13 cellular contexts compared by ENCODE assay signal in genomic region chr10:32253300-32253699, GRCh38.
DNase-seq lines count a peak whose midpoint lies in the region; ATAC-seq and TF ChIP-seq lines count a peak whose summit lies in the region.
"Had no signal": no experiment of that assay in that cellular context is flagged by ENCODE, and none has a peak within 500 bp of the region (broad histone marks: within the 10 kb centered on the region; RNA-seq: fewer than 3 reads in every experiment).

No MANE protein-coding gene starts in this region.

- CTCF ChIA-PET in PC-3 (lab: Charles Lee): no interaction called here

- H3K79me2 ChIP-seq in PC-3 (ENCODE audit: low read length): no peaks in the 10 kb centered on the region

- DNase-seq in A172 (ENCODE audit: low spot score) (peak; percentile 82), EH (ENCODE audit: low read depth) (peak; percentile 20), PC-3 (peak; percentile 69), fibroblast of villous mesenchyme (ENCODE audit: low read depth) (peak; percentile 30), GM19240 (ENCODE audit: insufficient read length, low spot score) (no peak), GDM1 (lab: John Stamatoyannopoulos, UW) (no peak), DMS114 treated with DMSO at 0.1 percent for 48 hours (lab: John Stamatoyannopoulos, UW; ENCODE audit: unreplicated experiment) (no peak), NCI-H1930 (lab: John Stamatoyannopoulos, UW) (no peak)
- DNase-seq: CD4-positive, alpha-beta memory T cell; kidney; NCI-H510A; substantia nigra; SW 1271 had no signal

- H3K27ac ChIP-seq in PC-3 (ENCODE audit: low read length): peak overlapping the region; percentile 43

- no TSS peak for BruUV-seq in PC-3 (replicated peaks; lab: Mats Ljungman, UMichigan)

- peak overlapping the region; percentile 53 for H3K4me2 ChIP-seq in PC-3 (ENCODE audit: low read length)

- ATAC-seq in PC-3: peak; percentile 89

- H4K20me1 ChIP-seq in PC-3 (ENCODE audit: low read length): no peaks in the 10 kb centered on the region

- peak overlapping the region; percentile 75 for H2AFZ ChIP-seq in PC-3 (ENCODE audit: low read length)

- POLR2A ChIA-PET in PC-3 (lab: Charles Lee; ENCODE audit: unreplicated experiment): no interaction called here

- intact Hi-C loops in PC-3 (cut with micrococcal nuclease): no loop called here

- no peak overlapping the region for H3K9ac ChIP-seq in PC-3 (ENCODE audit: low read length)

- H3K4me1 ChIP-seq in PC-3 (ENCODE audit: insufficient read depth, low read length): peaks cover 13% of the 10 kb centered on the region

- H3K9me2 ChIP-seq in PC-3 (replicated peaks; ENCODE audit: low read length): no peaks in the 10 kb centered on the region

- H3K9me3 ChIP-seq in PC-3 (ENCODE audit: low read length): no peaks in the 10 kb centered on the region

- H3K4me3 ChIP-seq in PC-3 (ENCODE audit: low read length): no peak overlapping the region
- no peak overlapping the region for H3K4me3 ChIP-seq in fibroblast of villous mesenchyme (ENCODE audit: low read depth, low read length)

- no peaks in the 10 kb centered on the region for H3F3A ChIP-seq in PC-3 (ENCODE audit: low read length, unreplicated experiment)

- H3K36me3 ChIP-seq in PC-3 (ENCODE audit: low read depth, low read length): no peaks in the 10 kb centered on the region

- H3K27me3 ChIP-seq in PC-3 (ENCODE audit: low read length): no peaks in the 10 kb centered on the region

- no peak for TF ChIP-seq CTCF in PC-3 (conservative IDR thresholded peaks at IDR 0.05; ENCODE audit: low read depth, low read length)
- TF ChIP-seq CTCF in fibroblast of villous mesenchyme (IDR thresholded peaks at IDR 0.05; ENCODE audit: insufficient read depth, low read depth, low read length): no peak

Comparison
In these comparisons a context has a peak if more than half of its experiments do, and no peak if none do; other contexts are left out.
1. DNase-seq: peak in A172 (single experiment), EH (single experiment), PC-3 (single experiment) and fibroblast of villous mesenchyme (single experiment); none in GM19240 (single experiment), GDM1 (single experiment), DMS114 treated with DMSO at 0.1 percent for 48 hours (single experiment) and NCI-H1930 (0 of 2).